ENCODE assay signal across 16 cellular contexts in the genomic region with DNA sequence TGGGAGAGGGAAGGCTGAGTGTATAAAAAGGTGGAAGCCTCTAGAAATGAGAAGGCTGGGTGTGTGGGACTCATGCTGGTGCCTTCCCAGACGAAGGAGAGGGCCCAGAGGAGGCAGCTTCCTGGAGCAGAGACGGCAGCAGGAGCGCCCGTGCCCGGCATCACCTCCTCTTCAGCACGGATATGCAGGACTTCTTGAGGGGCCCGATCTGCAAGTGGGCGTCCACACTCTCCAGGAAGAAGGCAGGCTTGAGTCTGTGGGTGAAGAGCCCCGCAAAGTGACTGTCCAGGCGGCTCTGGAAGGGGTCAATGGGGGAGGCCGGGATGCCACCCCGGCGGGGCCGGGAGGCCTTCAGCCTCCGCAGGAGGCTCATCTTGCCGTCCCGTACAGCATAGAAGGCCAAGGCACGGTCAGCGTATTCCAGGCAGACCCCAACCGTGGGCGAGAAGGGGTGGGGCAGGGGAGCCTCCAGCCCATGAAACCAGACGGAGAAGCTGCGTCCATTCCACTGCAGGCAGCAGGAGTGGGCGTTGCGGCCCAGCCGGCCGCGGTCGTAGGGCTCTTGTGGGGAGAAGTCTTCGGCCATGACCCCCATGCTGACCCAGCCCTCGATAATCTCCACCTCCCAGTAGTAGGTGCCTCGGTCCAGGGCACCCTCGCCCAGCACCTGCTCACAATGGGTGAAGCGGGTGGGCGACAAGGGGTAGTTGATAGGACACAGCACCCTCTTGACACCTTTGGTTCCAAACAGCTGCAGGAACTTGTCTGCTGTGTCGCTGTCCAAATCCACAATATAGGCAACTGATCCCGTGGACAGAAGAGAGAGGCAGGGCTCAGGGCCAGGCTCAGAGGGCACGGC. TPM values are rescaled to one million over a fixed set of nuclear protein-coding genes. Genes with fewer than 3 reads are reported as not detected.
DNase-seq lines count a peak whose midpoint lies in the region; ATAC-seq and TF ChIP-seq lines count a peak whose summit lies in the region.
"Had no signal": no experiment of that assay in that cellular context is flagged by ENCODE, and none has a peak within 500 bp of the region (broad histone marks: within the 10 kb centered on the region; RNA-seq: fewer than 3 reads in every experiment).

No MANE protein-coding gene starts in this region.

- H3K4me1 ChIP-seq in MM.1S (ENCODE audit: low read length) (peaks cover 28% of the 10 kb centered on the region), duodenal mucosa (ENCODE audit: control insufficient read depth in 1 of 2, insufficient read depth in 2 of 2, low read length in 2 of 2) (peaks cover 33 to 51% of the 10 kb centered on the region in 2 donors), skeletal muscle tissue (ENCODE audit: control insufficient read depth in 3 of 3, insufficient read depth in 3 of 3, low read length in 3 of 3) (peaks cover 56 to 72% (median 62%) of the 10 kb centered on the region in 3 donors)

- no peaks in the 10 kb centered on the region for H3K9me3 Mint-ChIP-seq in CD4-positive, alpha-beta T cell
- H3K9me3 Mint-ChIP-seq in immature natural killer cell, result no peaks in the 10 kb centered on the region
- H3K9me3 Mint-ChIP-seq: stimulated activated effector memory CD8-positive, alpha-beta T cell treated with anti-CD3 and anti-CD28 coated beads, Interleukin-12 subunit alpha, Interleukin-12 subunit beta, amount 100 ng/mL, for 72 hours had no signal

- H4K20me1 ChIP-seq in MM.1S (ENCODE audit: insufficient read depth, low read length), result no peaks in the 10 kb centered on the region

- H3K27me3 Mint-ChIP-seq in CD4-positive, alpha-beta T cell, result no peaks in the 10 kb centered on the region
- H3K27me3 Mint-ChIP-seq in immature natural killer cell (ENCODE audit: low read depth in 3 of 3), result peaks cover 6 to 11% (median 9%) of the 10 kb centered on the region in 3 donors

- no peak for DNase-seq in CD4-positive, alpha-beta T cell
- DNase-seq in MM.1S (no peak), NOMO-1 (lab: John Stamatoyannopoulos, UW; ENCODE audit: unreplicated experiment in 2 of 2) (no peak), immature natural killer cell (no peak), NCI-H526 (lab: John Stamatoyannopoulos, UW) (no peak), DMS79 treated with DMSO at 0.1 percent for 48 hours (lab: John Stamatoyannopoulos, UW) (no peak)
- DNase-seq: activated T-cell treated with anti-CD3 and anti-CD28 coated beads for 4 hours; hippocampal formation; NCI-H1048; NCI-H446 treated with DMSO at 0.1 percent for 48 hours; stimulated activated CD4-positive, alpha-beta T cell treated with anti-CD3 and anti-CD28 coated beads, Interleukin-1b, Interleukin-23, amount 100 ng/mL, for 48 hours had no signal

- H3K79me2 ChIP-seq in MM.1S (ENCODE audit: low read length), result peaks cover 35% of the 10 kb centered on the region
- H3K79me2 ChIP-seq: parathyroid adenoma had no signal

- H3K27ac Mint-ChIP-seq in CD4-positive, alpha-beta T cell, result peak overlapping the region; percentile 10
- no peak overlapping the region for H3K27ac Mint-ChIP-seq in immature natural killer cell

- no peak overlapping the region for H3K4me2 ChIP-seq in MM.1S (ENCODE audit: low read depth, low read length)

- no peaks in the 10 kb centered on the region for H3K9me3 ChIP-seq in CD4-positive, alpha-beta T cell (ENCODE audit: control insufficient read depth, low read length)
- H3K9me3 ChIP-seq in MM.1S (replicated peaks; ENCODE audit: insufficient read depth, low read length) (no peaks in the 10 kb centered on the region), duodenal mucosa (ENCODE audit: control insufficient read depth in 1 of 2, low read length in 2 of 2) (no peaks in the 10 kb centered on the region), skeletal muscle tissue (ENCODE audit: control insufficient read depth in 3 of 3, low read length in 3 of 3) (no peaks in the 10 kb centered on the region)

- no peak overlapping the region for H3K27ac ChIP-seq in CD4-positive, alpha-beta T cell (ENCODE audit: low read depth, low read length)
- H3K27ac ChIP-seq in MM.1S (ENCODE audit: low read length) (peak overlapping the region; percentile 83; the same call in 1 of the 2 replicates), duodenal mucosa (ENCODE audit: low read depth, low read length) (peak overlapping the region; percentile 7), skeletal muscle tissue (ENCODE audit: low read depth, low read length) (peak overlapping the region; percentile 96)
- H3K27ac ChIP-seq: HL-60 had no signal

- no peak overlapping the region for H2AFZ ChIP-seq in MM.1S (ENCODE audit: low read length)
- H2AFZ ChIP-seq: parathyroid adenoma had no signal

- H3K4me1 Mint-ChIP-seq in CD4-positive, alpha-beta T cell (ENCODE audit: low read depth), result peaks cover 55% of the 10 kb centered on the region
- peaks cover 23 to 24% of the 10 kb centered on the region in 2 donors for H3K4me1 Mint-ChIP-seq in immature natural killer cell

- CTCF ChIA-PET in CD4-positive, alpha-beta T cell (lab: Charles Lee), result interaction anchor here (1.4 to 3.8 kb wide), 4 partner anchors 10 to 26 kb away, joined by 5 to 16 read pairs (median 8); a partner anchor contains a TSS

- H3K36me3 ChIP-seq in MM.1S (replicated peaks; ENCODE audit: insufficient read depth, low read length), result peaks cover 4% of the 10 kb centered on the region; the same call in 1 of the 2 replicates
- H3K36me3 ChIP-seq in duodenal mucosa (ENCODE audit: control insufficient read depth in 1 of 2, insufficient read depth in 2 of 2, low read length in 2 of 2), result peaks cover 0 to 13% of the 10 kb centered on the region in 2 donors
- H3K36me3 ChIP-seq in skeletal muscle tissue (ENCODE audit: control insufficient read depth in 3 of 3, insufficient read depth in 3 of 3, low read length in 3 of 3), result peaks cover 0 to 11% (median 5%) of the 10 kb centered on the region in 3 donors

- TF ChIP-seq CTCF in CD4-positive, alpha-beta T cell (IDR thresholded peaks at IDR 0.05), result no peak
- no peak for TF ChIP-seq CTCF in MM.1S (IDR thresholded peaks at IDR 0.05; ENCODE audit: low read length)

- peaks cover 5% of the 10 kb centered on the region for H3K36me3 Mint-ChIP-seq in CD4-positive, alpha-beta T cell (ENCODE audit: low read depth)
- no peaks in the 10 kb centered on the region for H3K36me3 Mint-ChIP-seq in immature natural killer cell

- no peak overlapping the region for H3K9ac ChIP-seq in MM.1S (ENCODE audit: low read length)
- H3K9ac ChIP-seq in duodenal mucosa (ENCODE audit: low read depth in 1 of 2, low read length in 2 of 2), result no peak overlapping the region
- H3K9ac ChIP-seq in skeletal muscle tissue (ENCODE audit: low read depth in 1 of 3, low read length in 3 of 3), result peak overlapping the region in 1 of 3 donors; percentile 84
- H3K9ac ChIP-seq: parathyroid adenoma had no signal

- peaks cover 45% of the 10 kb centered on the region for H3F3A ChIP-seq in MM.1S (ENCODE audit: insufficient read depth, low read length)

- no peaks in the 10 kb centered on the region for H3K9me2 ChIP-seq in MM.1S (replicated peaks; ENCODE audit: insufficient read depth, low read length)

- no peaks in the 10 kb centered on the region for H3K27me3 ChIP-seq in CD4-positive, alpha-beta T cell (ENCODE audit: control insufficient read depth, insufficient read depth, low read length)
- H3K27me3 ChIP-seq in MM.1S (replicated peaks; ENCODE audit: insufficient read depth, low read length) (no peaks in the 10 kb centered on the region), duodenal mucosa (ENCODE audit: control insufficient read depth in 1 of 2, insufficient read depth in 2 of 2, low read length in 2 of 2) (no peaks in the 10 kb centered on the region), skeletal muscle tissue (ENCODE audit: control insufficient read depth in 3 of 3, insufficient read depth in 3 of 3, low read length in 3 of 3) (no peaks in the 10 kb centered on the region)

- POLR2A ChIA-PET in CD4-positive, alpha-beta T cell (lab: Charles Lee), result interaction anchor here (1.0 to 10.9 kb wide), 5 partner anchors 20 to 604 kb away, joined by 3 to 230 read pairs (median 17); a partner anchor contains a TSS

- intact Hi-C loops in CD4-positive, alpha-beta T cell (cut with DNase I, micrococcal nuclease), result loop anchor here in 1 of 2 experiments (5.0 kb wide), 1 partner anchor 32 kb away; a partner anchor contains a TSS

- no peak for ATAC-seq in CD4-positive, alpha-beta T cell (ENCODE audit: poor library complexity)
- ATAC-seq: stimulated activated effector memory CD8-positive, alpha-beta T cell treated with anti-CD3 and anti-CD28 coated beads, Interleukin-12 subunit alpha, Interleukin-12 subunit beta, amount 100 ng/mL, for 72 hours had no signal

- no peak overlapping the region for H3K4me3 ChIP-seq in MM.1S (ENCODE audit: low read length)
- no peak overlapping the region for H3K4me3 ChIP-seq in duodenal mucosa (ENCODE audit: low read depth in 1 of 2, low read length in 2 of 2)
- H3K4me3 ChIP-seq in skeletal muscle tissue (ENCODE audit: low read length in 3 of 3), result no peak overlapping the region

- peak overlapping the region; percentile 54 for H3K4me3 Mint-ChIP-seq in CD4-positive, alpha-beta T cell
- H3K4me3 Mint-ChIP-seq in immature natural killer cell, result no peak overlapping the region
- H3K4me3 Mint-ChIP-seq: stimulated activated effector memory CD8-positive, alpha-beta T cell treated with anti-CD3 and anti-CD28 coated beads, Interleukin-12 subunit alpha, Interleukin-12 subunit beta, amount 100 ng/mL, for 72 hours had no signal

RNA-seq across cellular contexts. Expression of a gene that starts 3.8 kb away (rescaled TPM):
- total RNA-seq in CD4-positive, alpha-beta T cell, result 1 to 10 TPM; 2.3 to 2.8 TPM
- 23.5 TPM for total RNA-seq in skeletal muscle tissue
- polyA plus RNA-seq in immature natural killer cell, result 1 to 10 TPM; 3.2 to 4.0 (median 3.9) TPM

RNA-seq across cellular contexts. Expression of a gene that starts 19.4 kb away (rescaled TPM):
- total RNA-seq in CD4-positive, alpha-beta T cell, result 100 to 1,000 TPM in 1 of 2 experiments, 10 to 100 TPM in 1; 98.5 to 114 TPM
- total RNA-seq in skeletal muscle tissue, result 17.7 TPM
- polyA plus RNA-seq in immature natural killer cell, result 10 to 100 TPM; 51.2 to 85.8 (median 69.1) TPM

RNA-seq across cellular contexts. Expression of a gene that starts 22.2 kb away (rescaled TPM):
- 10 to 100 TPM in 1 of 2 experiments, 1 to 10 TPM in 1; 9.9 to 11.7 TPM for total RNA-seq in CD4-positive, alpha-beta T cell
- total RNA-seq in skeletal muscle tissue, result 20.4 TPM
- polyA plus RNA-seq in immature natural killer cell, result 10 to 100 TPM in 2 of 3 donors, 1 to 10 TPM in 1; 5.4 to 27.1 (median 18.7) TPM

RNA-seq across cellular contexts. Expression of a gene that starts 30.1 kb away (rescaled TPM):
- total RNA-seq in CD4-positive, alpha-beta T cell, result 100 to 1,000 TPM; 146 to 147 TPM
- total RNA-seq in skeletal muscle tissue, result 32.9 TPM
- 10 to 100 TPM; 55.9 to 67.5 (median 64.0) TPM for polyA plus RNA-seq in immature natural killer cell

RNA-seq across cellular contexts. Expression of a gene that starts 30.3 kb away (rescaled TPM):
- total RNA-seq in CD4-positive, alpha-beta T cell, result 100 to 1,000 TPM; 110 to 112 TPM
- total RNA-seq in skeletal muscle tissue, result 1.6 TPM
- polyA plus RNA-seq in immature natural killer cell, result 100 to 1,000 TPM in 1 of 3 donors, 10 to 100 TPM in 2; 53.1 to 124 (median 57.5) TPM
